ENCODE assay signal across 26 cellular contexts in genomic region chr2:67524777-67525176, GRCh38.
"Had no signal": no experiment of that assay in that cellular context is flagged by ENCODE, and none has a peak within 500 bp of the region (broad histone marks: within the 10 kb centered on the region; RNA-seq: fewer than 3 reads in every experiment).

No MANE protein-coding gene starts in this region.

- H3K9ac ChIP-seq: neural progenitor cell, parathyroid adenoma had no signal

- H3K27ac Mint-ChIP-seq: naive thymus-derived CD8-positive, alpha-beta T cell; nephron progenitor cell; neural progenitor cell; stimulated activated memory B cell treated with anti-CD40 and anti-IgM and Interleukin-4, amounts not matched to agents 10 μg/mL and 1 μg/mL and 100 μg/mL, for 72 hours; stimulated activated naive CD8-positive, alpha-beta T cell treated with anti-CD3 and anti-CD28 coated beads, Interleukin-15, amount 100 ng/mL, for 72 hours; type B pancreatic cell had no signal

- H3K9me3 ChIP-seq: left ventricle myocardium inferior, mucosa of descending colon, neutrophil, psoas muscle, right atrium auricular region, right lobe of liver, tibial nerve, vagina had no signal

- H3K4me1 ChIP-seq: left ventricle myocardium inferior, neural progenitor cell, parathyroid adenoma, psoas muscle, right atrium auricular region, right lobe of liver, tibial nerve had no signal

- H3K27me3 ChIP-seq: neural progenitor cell, neutrophil, right atrium auricular region, right lobe of liver, tibial nerve, vagina had no signal

- H3K9me3 Mint-ChIP-seq: neural progenitor cell; stimulated activated naive CD8-positive, alpha-beta T cell treated with anti-CD3 and anti-CD28 coated beads, Interleukin-15, amount 100 ng/mL, for 72 hours had no signal

- ATAC-seq: mucosa of descending colon; naive thymus-derived CD8-positive, alpha-beta T cell; psoas muscle; right lobe of liver; stimulated activated memory B cell treated with anti-CD40 and anti-IgM and Interleukin-4, amounts not matched to agents 10 μg/mL and 1 μg/mL and 100 μg/mL, for 72 hours; stimulated activated naive CD8-positive, alpha-beta T cell treated with anti-CD3 and anti-CD28 coated beads, Interleukin-15, amount 100 ng/mL, for 72 hours had no signal

- H3K4me3 Mint-ChIP-seq: naive thymus-derived CD8-positive, alpha-beta T cell; nephron progenitor cell; neural progenitor cell; stimulated activated memory B cell treated with anti-CD40 and anti-IgM and Interleukin-4, amounts not matched to agents 10 μg/mL and 1 μg/mL and 100 μg/mL, for 72 hours; stimulated activated naive CD8-positive, alpha-beta T cell treated with anti-CD3 and anti-CD28 coated beads, Interleukin-15, amount 100 ng/mL, for 72 hours; type B pancreatic cell had no signal

- DNase-seq: islet precursor cell; left ventricle myocardium inferior; midbrain; mucosa of descending colon; naive thymus-derived CD8-positive, alpha-beta T cell; nephron progenitor cell; occipital lobe; psoas muscle; right lobe of liver; stimulated activated CD4-positive, alpha-beta T cell treated with anti-CD3 and anti-CD28 coated beads, Interleukin-1b, Interleukin-23, amount 100 ng/mL, for 48 hours; stimulated activated CD4-positive, alpha-beta T cell treated with anti-CD3 and anti-CD28 coated beads, Interleukin-2, amount 100 ng/mL, for 48 hours; stimulated activated CD4-positive, alpha-beta T cell treated with anti-CD3 and anti-CD28 coated beads, Interleukin-4, amount 100 ng/mL, for 4 hours; stimulated activated CD8-positive, alpha-beta memory T cell treated with anti-CD3 and anti-CD28 coated beads, Interleukin-4, amount 100 ng/mL, for 48 hours; stimulated activated naive CD4-positive, alpha-beta T cell treated with Interleukin-2 at 50 U/mL for 16 hours; stimulated activated naive CD8-positive, alpha-beta T cell treated with anti-CD3 and anti-CD28 coated beads, Interleukin-15, amount 100 ng/mL, for 72 hours; substantia nigra had no signal

- H3K4me3 ChIP-seq: left ventricle myocardium inferior, lung, mucosa of descending colon, neural progenitor cell, psoas muscle, right atrium auricular region, right lobe of liver, smooth muscle cell, tibial nerve, vagina had no signal

- H2AFZ ChIP-seq: neural progenitor cell, parathyroid adenoma had no signal

- H3K4me1 Mint-ChIP-seq: naive thymus-derived CD8-positive, alpha-beta T cell; neural progenitor cell; stimulated activated memory B cell treated with anti-CD40 and anti-IgM and Interleukin-4, amounts not matched to agents 10 μg/mL and 1 μg/mL and 100 μg/mL, for 72 hours; stimulated activated naive CD8-positive, alpha-beta T cell treated with anti-CD3 and anti-CD28 coated beads, Interleukin-15, amount 100 ng/mL, for 72 hours had no signal

- H3K36me3 Mint-ChIP-seq: naive thymus-derived CD8-positive, alpha-beta T cell; neural progenitor cell; stimulated activated memory B cell treated with anti-CD40 and anti-IgM and Interleukin-4, amounts not matched to agents 10 μg/mL and 1 μg/mL and 100 μg/mL, for 72 hours; type B pancreatic cell had no signal

- H3K79me2 ChIP-seq: parathyroid adenoma had no signal

- H3K27me3 Mint-ChIP-seq: stimulated activated memory B cell treated with anti-CD40 and anti-IgM and Interleukin-4, amounts not matched to agents 10 μg/mL and 1 μg/mL and 100 μg/mL, for 72 hours; stimulated activated naive CD8-positive, alpha-beta T cell treated with anti-CD3 and anti-CD28 coated beads, Interleukin-15, amount 100 ng/mL, for 72 hours had no signal

- H3K36me3 ChIP-seq: left ventricle myocardium inferior, neural progenitor cell, neutrophil, right atrium auricular region, right lobe of liver, tibial nerve, vagina had no signal

- H3K27ac ChIP-seq: left ventricle myocardium inferior, neural progenitor cell, neutrophil, parathyroid adenoma, psoas muscle, right atrium auricular region, right lobe of liver, tibial nerve, vagina had no signal

- H3K4me2 ChIP-seq: neural progenitor cell, smooth muscle cell had no signal
